In the genomic region with DNA sequence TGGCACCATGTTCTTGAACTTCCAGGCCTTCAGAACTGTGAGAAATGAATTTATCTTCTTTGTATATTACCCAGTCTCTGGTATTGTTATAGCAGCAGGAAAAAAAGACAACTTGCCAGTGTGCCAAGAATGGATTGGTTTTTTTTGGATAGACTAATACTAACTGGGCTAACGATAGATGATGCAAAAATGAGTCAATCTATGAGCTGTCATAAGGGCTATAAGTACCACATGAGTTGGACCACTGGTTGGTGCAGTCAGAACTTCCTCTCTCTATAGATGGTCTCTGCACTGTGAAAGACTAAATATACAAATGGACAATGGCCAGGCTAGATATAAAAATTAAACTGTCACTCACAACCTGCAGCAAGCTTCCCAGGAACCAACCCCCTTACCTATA, we compare ENCODE assay signal across 19 cellular contexts.
A peak's percentile ranks its signal among the peaks of the same experiment; 100 is the strongest.
DNase-seq lines count a peak whose midpoint lies in the region; ATAC-seq and TF ChIP-seq lines count a peak whose summit lies in the region.
"Had no signal": no experiment of that assay in that cellular context is flagged by ENCODE, and none has a peak within 500 bp of the region (broad histone marks: within the 10 kb centered on the region; RNA-seq: fewer than 3 reads in every experiment).

No MANE protein-coding gene starts in this region.

- no peak overlapping the region for H2AFZ ChIP-seq in trophoblast cell (ENCODE audit: insufficient read depth, low read length, poor library complexity)

- H4K12ac ChIP-seq in trophoblast cell (ENCODE audit: low read depth, low read length) = no peak overlapping the region

- WGBS in trophoblast cell (ENCODE audit: extremely low coverage, insufficient coverage, insufficient read length) = no CpG with 5 or more reads among the region's 1 CpG
- 90 to 91% methylated on average over 1 of the region's 1 CpG for WGBS in endodermal cell (ENCODE audit: insufficient coverage in 1 of 2, insufficient read length in 1 of 2), 2 experiments

- H3K4me3 Mint-ChIP-seq in activated T-cell treated with anti-CD3 and anti-CD28 coated beads, Interleukin-2, amount 50 U/mL, for 4 hours = no peak overlapping the region
- no peak overlapping the region for H3K4me3 Mint-ChIP-seq in endodermal cell
- H3K4me3 Mint-ChIP-seq: activated CD4-positive, alpha-beta memory T cell treated with anti-CD3 and anti-CD28 coated beads, Interleukin-2, amount 10 ng/mL, durations not matched to agents 7 days and 5 days; stimulated activated memory B cell treated with anti-CD40 and anti-IgM and Interleukin-4, amounts not matched to agents 10 μg/mL and 1 μg/mL and 100 μg/mL, for 72 hours; type B pancreatic cell had no signal

- no peaks in the 10 kb centered on the region for H3K4me1 Mint-ChIP-seq in activated T-cell treated with anti-CD3 and anti-CD28 coated beads, Interleukin-2, amount 50 U/mL, for 4 hours (ENCODE audit: low read depth)
- H3K4me1 Mint-ChIP-seq in endodermal cell = no peaks in the 10 kb centered on the region
- H3K4me1 Mint-ChIP-seq: activated CD4-positive, alpha-beta memory T cell treated with anti-CD3 and anti-CD28 coated beads, Interleukin-2, amount 10 ng/mL, durations not matched to agents 7 days and 5 days; stimulated activated memory B cell treated with anti-CD40 and anti-IgM and Interleukin-4, amounts not matched to agents 10 μg/mL and 1 μg/mL and 100 μg/mL, for 72 hours had no signal

- no peak overlapping the region for H3K14ac ChIP-seq in trophoblast cell (ENCODE audit: low read length)

- H3K23ac ChIP-seq in trophoblast cell (ENCODE audit: low read length) = no peak overlapping the region

- H3K27me3 ChIP-seq in trophoblast cell (ENCODE audit: insufficient read depth, low read length) = no peaks in the 10 kb centered on the region
- no peaks in the 10 kb centered on the region for H3K27me3 ChIP-seq in endodermal cell (ENCODE audit: control insufficient read depth, insufficient read depth, low read length, poor library complexity, severe bottlenecking)

- no peaks in the 10 kb centered on the region for H3K36me3 ChIP-seq in trophoblast cell (ENCODE audit: control insufficient read depth in 1 of 2, insufficient read depth in 2 of 2, low read length in 2 of 2)
- no peaks in the 10 kb centered on the region for H3K36me3 ChIP-seq in endodermal cell (ENCODE audit: control insufficient read depth, insufficient read depth, low read length)
- H3K36me3 ChIP-seq: HAP-1 had no signal

- no peak overlapping the region for H3K4ac ChIP-seq in trophoblast cell (ENCODE audit: low read depth, low read length)

- TF ChIP-seq CTCF in RWPE1 (conservative IDR thresholded peaks at IDR 0.05; ENCODE audit: low read depth) (no peak), epithelial cell of esophagus (IDR thresholded peaks at IDR 0.05; ENCODE audit: insufficient read depth, low read depth, low read length, missing control alignments) (no peak), endodermal cell (conservative IDR thresholded peaks at IDR 0.05) (no peak)

- H3K79me2 ChIP-seq in trophoblast cell (ENCODE audit: control insufficient read depth, insufficient read depth, low read length, poor library complexity) = no peaks in the 10 kb centered on the region

- H4K91ac ChIP-seq in trophoblast cell (ENCODE audit: low read depth, low read length) = no peak overlapping the region

- DNase-seq in GM04503 (ENCODE audit: low read depth) = peak; percentile 63
- peak; percentile 23 for DNase-seq in RWPE1 (ENCODE audit: low spot score)
- peak; percentile 87 for DNase-seq in epithelial cell of esophagus (ENCODE audit: low read depth)
- peak; percentile 48 for DNase-seq in renal cortical epithelial cell (ENCODE audit: low read depth)
- DNase-seq in activated effector memory CD4-positive, alpha-beta T cell treated with anti-CD3 and anti-CD28 coated beads, Interleukin-2, amount 50 U/mL, for 16 hours = no peak
- DNase-seq in trophoblast cell = no peak
- no peak for DNase-seq in activated T-cell treated with anti-CD3 and anti-CD28 coated beads, Interleukin-2, amount 50 U/mL, for 4 hours
- no peak for DNase-seq in endodermal cell
- DNase-seq: activated CD4-positive, alpha-beta memory T cell treated with anti-CD3 and anti-CD28 coated beads, Interleukin-2, amount 10 ng/mL, durations not matched to agents 7 days and 5 days; anterior cingulate cortex; DMS153; KG1; kidney; NCI-H1417; NCI-H2227 treated with DMSO at 0.1 percent for 48 hours had no signal

- no peak overlapping the region for H3K27ac Mint-ChIP-seq in endodermal cell
- H3K27ac Mint-ChIP-seq: activated CD4-positive, alpha-beta memory T cell treated with anti-CD3 and anti-CD28 coated beads, Interleukin-2, amount 10 ng/mL, durations not matched to agents 7 days and 5 days; stimulated activated memory B cell treated with anti-CD40 and anti-IgM and Interleukin-4, amounts not matched to agents 10 μg/mL and 1 μg/mL and 100 μg/mL, for 72 hours; type B pancreatic cell had no signal

- peaks cover 2% of the 10 kb centered on the region for H3K9me3 Mint-ChIP-seq in activated T-cell treated with anti-CD3 and anti-CD28 coated beads, Interleukin-2, amount 50 U/mL, for 4 hours
- H3K9me3 Mint-ChIP-seq in endodermal cell = no peaks in the 10 kb centered on the region
- H3K9me3 Mint-ChIP-seq: activated CD4-positive, alpha-beta memory T cell treated with anti-CD3 and anti-CD28 coated beads, Interleukin-2, amount 10 ng/mL, durations not matched to agents 7 days and 5 days; type B pancreatic cell had no signal

- no peak overlapping the region for H2BK120ac ChIP-seq in trophoblast cell (ENCODE audit: insufficient read depth, low read length, poor library complexity)

- H3K36me3 Mint-ChIP-seq in activated T-cell treated with anti-CD3 and anti-CD28 coated beads, Interleukin-2, amount 50 U/mL, for 4 hours (ENCODE audit: insufficient read depth) = no peaks in the 10 kb centered on the region
- no peaks in the 10 kb centered on the region for H3K36me3 Mint-ChIP-seq in endodermal cell (ENCODE audit: low read depth)
- H3K36me3 Mint-ChIP-seq: stimulated activated memory B cell treated with anti-CD40 and anti-IgM and Interleukin-4, amounts not matched to agents 10 μg/mL and 1 μg/mL and 100 μg/mL, for 72 hours; type B pancreatic cell had no signal

- no peaks in the 10 kb centered on the region for H3K79me1 ChIP-seq in trophoblast cell (ENCODE audit: low read length)

- ATAC-seq in activated T-cell treated with anti-CD3 and anti-CD28 coated beads, Interleukin-2, amount 50 U/mL, for 4 hours = no peak
- ATAC-seq: stimulated activated memory B cell treated with anti-CD40 and anti-IgM and Interleukin-4, amounts not matched to agents 10 μg/mL and 1 μg/mL and 100 μg/mL, for 72 hours had no signal

- no peak overlapping the region for H3K18ac ChIP-seq in trophoblast cell (ENCODE audit: low read length)

- H3K4me1 ChIP-seq in trophoblast cell (ENCODE audit: control insufficient read depth in 1 of 2, insufficient read depth in 2 of 2, low read length in 2 of 2) (no peaks in the 10 kb centered on the region), endodermal cell (ENCODE audit: control insufficient read depth, insufficient read depth, low read length) (no peaks in the 10 kb centered on the region)
- H3K4me1 ChIP-seq: HAP-1 had no signal

- no peak overlapping the region for H2BK5ac ChIP-seq in trophoblast cell (ENCODE audit: low read depth, low read length, poor library complexity)

- H2BK12ac ChIP-seq in trophoblast cell (ENCODE audit: low read length) = no peak overlapping the region

- H3K9me3 ChIP-seq in trophoblast cell (ENCODE audit: insufficient read depth, low read depth, low read length) (no peaks in the 10 kb centered on the region), endodermal cell (ENCODE audit: control insufficient read depth, low read length) (no peaks in the 10 kb centered on the region)
- H3K9me3 ChIP-seq: HAP-1 had no signal

- CTCF ChIA-PET in RWPE1 (lab: Yijun Ruan, JAX) = interaction anchor here (1.1 kb wide), 1 partner anchor 21 kb away, joined by 4 read pairs; no protein-coding TSS in a partner anchor

- H3K4me2 ChIP-seq in trophoblast cell (ENCODE audit: low read length) = no peak overlapping the region

- POLR2A ChIA-PET in RWPE1 (lab: Yijun Ruan, JAX; ENCODE audit: low non-redundant PET) = no interaction called here

- no peaks in the 10 kb centered on the region for H3K27me3 Mint-ChIP-seq in activated T-cell treated with anti-CD3 and anti-CD28 coated beads, Interleukin-2, amount 50 U/mL, for 4 hours (ENCODE audit: low read depth)
- no peaks in the 10 kb centered on the region for H3K27me3 Mint-ChIP-seq in endodermal cell (ENCODE audit: insufficient read depth)
- H3K27me3 Mint-ChIP-seq: stimulated activated memory B cell treated with anti-CD40 and anti-IgM and Interleukin-4, amounts not matched to agents 10 μg/mL and 1 μg/mL and 100 μg/mL, for 72 hours; type B pancreatic cell had no signal

- H3K4me3 ChIP-seq in epithelial cell of esophagus (ENCODE audit: low read length) (no peak overlapping the region), trophoblast cell (ENCODE audit: low read depth, low read length) (no peak overlapping the region), endodermal cell (ENCODE audit: low read length) (no peak overlapping the region)
- H3K4me3 ChIP-seq: HAP-1, skin epidermis had no signal

- H3K27ac ChIP-seq in RWPE1 (no peak overlapping the region), trophoblast cell (ENCODE audit: low read depth, low read length) (no peak overlapping the region), endodermal cell (ENCODE audit: low read depth, low read length) (no peak overlapping the region)
- H3K27ac ChIP-seq: skin epidermis had no signal

- H3K9ac ChIP-seq in trophoblast cell (ENCODE audit: low read length) = no peak overlapping the region
- H3K9ac ChIP-seq in endodermal cell (ENCODE audit: extremely low read depth, low read length, poor library complexity, severe bottlenecking) = no peak overlapping the region

- no peak overlapping the region for H2AK5ac ChIP-seq in trophoblast cell (ENCODE audit: low read length)

- H4K8ac ChIP-seq in trophoblast cell (ENCODE audit: low read depth, low read length) = no peak overlapping the region

Comparison
In these comparisons a context has a peak if more than half of its experiments do, and no peak if none do; other contexts are left out.
1. DNase-seq: peak in GM04503 (single experiment), RWPE1 (single experiment), epithelial cell of esophagus (single experiment) and renal cortical epithelial cell (single experiment); none in activated effector memory CD4-positive, alpha-beta T cell treated with anti-CD3 and anti-CD28 coated beads, Interleukin-2, amount 50 U/mL, for 16 hours (single experiment), trophoblast cell (0 of 2), activated T-cell treated with anti-CD3 and anti-CD28 coated beads, Interleukin-2, amount 50 U/mL, for 4 hours (single experiment) and endodermal cell (single experiment).